8 cellular contexts compared by ENCODE assay signal in the genomic region with DNA sequence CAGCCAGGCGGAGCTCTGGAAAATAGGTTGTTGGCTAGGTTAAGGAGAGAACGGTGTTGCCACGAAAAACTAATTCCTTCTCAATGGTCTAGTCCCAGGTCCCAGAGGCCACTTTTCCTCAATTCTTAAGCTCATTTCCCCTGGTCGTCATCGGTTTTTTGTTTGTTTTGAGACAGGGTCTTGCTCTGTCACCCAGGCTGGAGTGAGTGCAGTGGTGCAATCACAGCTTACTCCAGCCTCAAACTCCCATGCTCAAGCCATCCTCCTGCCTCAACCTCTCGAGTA. TPM values are rescaled to one million over a fixed set of nuclear protein-coding genes. Genes with fewer than 3 reads are reported as not detected.
DNase-seq lines count a peak whose midpoint lies in the region; ATAC-seq and TF ChIP-seq lines count a peak whose summit lies in the region.
"Had no signal": no experiment of that assay in that cellular context is flagged by ENCODE, and none has a peak within 500 bp of the region (broad histone marks: within the 10 kb centered on the region; RNA-seq: fewer than 3 reads in every experiment).

No MANE protein-coding gene starts in this region.

- CTCF ChIA-PET in HEK293 (lab: Yijun Ruan, JAX) (interaction anchor here (0.5 to 4.5 kb wide), 11 partner anchors 22 to 399 kb away, joined by 3 to 29 read pairs (median 3); no protein-coding TSS in a partner anchor), activated B cell treated with CpG ODN at 0.5 μM for 24 hours (lab: Charles Lee) (interaction anchor here (1.0 to 2.3 kb wide), 2 partner anchors 36 to 82 kb away, joined by 4 to 6 read pairs; no protein-coding TSS in a partner anchor)

- no peaks in the 10 kb centered on the region for H3K9me3 Mint-ChIP-seq in activated B cell treated with CpG ODN at 0.5 μM for 24 hours
- H3K9me3 Mint-ChIP-seq in stimulated activated effector memory CD8-positive, alpha-beta T cell treated with anti-CD3 and anti-CD28 coated beads, Interleukin-12 subunit alpha, Interleukin-12 subunit beta, amount 100 ng/mL, for 72 hours = no peaks in the 10 kb centered on the region

- H2AFZ ChIP-seq in hepatocyte = no peak overlapping the region

- POLR2A ChIA-PET in HEK293 (lab: Yijun Ruan, JAX) (interaction anchor here (0.5 to 2.5 kb wide), 5 partner anchors 11 to 82 kb away, joined by 3 to 14 read pairs (median 5); a partner anchor contains a TSS), activated B cell treated with CpG ODN at 0.5 μM for 24 hours (lab: Charles Lee) (interaction anchor here (0.6 to 9.7 kb wide), 15 partner anchors 10 to 306 kb away, joined by 3 to 103 read pairs (median 4); no protein-coding TSS in a partner anchor)

- ATAC-seq in activated B cell treated with CpG ODN at 0.5 μM for 24 hours (ENCODE audit: low read depth) = no peak
- no peak for ATAC-seq in stimulated activated effector memory CD8-positive, alpha-beta T cell treated with anti-CD3 and anti-CD28 coated beads, Interleukin-12 subunit alpha, Interleukin-12 subunit beta, amount 100 ng/mL, for 72 hours
- no peak for ATAC-seq in HG03342 (IDR thresholded peaks at IDR 0.05; ENCODE audit: unreplicated experiment)
- no peak for ATAC-seq in HG02588 (IDR thresholded peaks at IDR 0.05; ENCODE audit: unreplicated experiment)

- peaks cover 50% of the 10 kb centered on the region for H3K36me3 Mint-ChIP-seq in activated B cell treated with CpG ODN at 0.5 μM for 24 hours (ENCODE audit: low read depth)
- H3K36me3 Mint-ChIP-seq in stimulated activated effector memory CD8-positive, alpha-beta T cell treated with anti-CD3 and anti-CD28 coated beads, Interleukin-12 subunit alpha, Interleukin-12 subunit beta, amount 100 ng/mL, for 72 hours = peaks cover 96% of the 10 kb centered on the region

- 80% methylated on average over 6 of the region's 6 CpGs for WGBS in hepatocyte (ENCODE audit: low lambda C conversion rate, missing lambda C conversion rate)

- H3K27ac Mint-ChIP-seq in activated B cell treated with CpG ODN at 0.5 μM for 24 hours = peak overlapping the region; percentile 99
- peak overlapping the region; percentile 100 for H3K27ac Mint-ChIP-seq in stimulated activated effector memory CD8-positive, alpha-beta T cell treated with anti-CD3 and anti-CD28 coated beads, Interleukin-12 subunit alpha, Interleukin-12 subunit beta, amount 100 ng/mL, for 72 hours

- DNase-seq in activated B cell treated with CpG ODN at 0.5 μM for 24 hours = no peak
- DNase-seq in hepatocyte (ENCODE audit: low spot score) = no peak
- no peak for DNase-seq in stimulated activated effector memory CD8-positive, alpha-beta T cell treated with anti-CD3 and anti-CD28 coated beads, Interleukin-12 subunit alpha, Interleukin-12 subunit beta, amount 100 ng/mL, for 72 hours (ENCODE audit: low spot score in 2 of 2)
- DNase-seq in anterior cingulate cortex (lab: John Stamatoyannopoulos, UW) = no peak
- DNase-seq: NCI-H446 treated with DMSO at 0.1 percent for 48 hours had no signal

- H3K27me3 Mint-ChIP-seq in activated B cell treated with CpG ODN at 0.5 μM for 24 hours = no peaks in the 10 kb centered on the region

- H3K27ac ChIP-seq in HEK293 (ENCODE audit: extremely low read depth, low read depth, low read length) (peak overlapping the region; percentile 95; the same call in 1 of the 2 replicates), hepatocyte (peak overlapping the region; percentile 97)

- H3K79me2 ChIP-seq in hepatocyte = peaks cover 91% of the 10 kb centered on the region

- H3K9me2 ChIP-seq in hepatocyte (replicated peaks; ENCODE audit: insufficient read depth) = no peaks in the 10 kb centered on the region

- peak overlapping the region; percentile 99 for H3K4me3 Mint-ChIP-seq in activated B cell treated with CpG ODN at 0.5 μM for 24 hours
- peak overlapping the region; percentile 98 for H3K4me3 Mint-ChIP-seq in stimulated activated effector memory CD8-positive, alpha-beta T cell treated with anti-CD3 and anti-CD28 coated beads, Interleukin-12 subunit alpha, Interleukin-12 subunit beta, amount 100 ng/mL, for 72 hours

- peaks cover 79% of the 10 kb centered on the region for H3K4me1 Mint-ChIP-seq in activated B cell treated with CpG ODN at 0.5 μM for 24 hours
- peaks cover 86% of the 10 kb centered on the region for H3K4me1 Mint-ChIP-seq in stimulated activated effector memory CD8-positive, alpha-beta T cell treated with anti-CD3 and anti-CD28 coated beads, Interleukin-12 subunit alpha, Interleukin-12 subunit beta, amount 100 ng/mL, for 72 hours

- H3K9me3 ChIP-seq in HEK293 (ENCODE audit: control insufficient read depth, insufficient read depth, low read depth, low read length) = no peaks in the 10 kb centered on the region
- H3K9me3 ChIP-seq in hepatocyte (ENCODE audit: low read depth) = no peaks in the 10 kb centered on the region

- intact Hi-C loops in activated B cell treated with CpG ODN at 0.5 μM for 24 hours (cut with micrococcal nuclease) = no loop called here

- peaks cover 47% of the 10 kb centered on the region for H4K20me1 ChIP-seq in hepatocyte (ENCODE audit: insufficient read depth, poor library complexity, severe bottlenecking)

- H3K4me2 ChIP-seq in hepatocyte = peak overlapping the region; percentile 84

- H3K4me1 ChIP-seq in HEK293 (ENCODE audit: control insufficient read depth, insufficient read depth, low read length) (peaks cover 4% of the 10 kb centered on the region; the same call in 1 of the 2 replicates), hepatocyte (ENCODE audit: insufficient read depth) (peaks cover 61% of the 10 kb centered on the region)

- H3K4me3 ChIP-seq in HEK293 (ENCODE audit: low read depth, low read length) (peak overlapping the region; percentile 84), hepatocyte (no peak overlapping the region)

- no peak for TF ChIP-seq CTCF in HEK293 (tag by site-specific recombination; IDR thresholded peaks at IDR 0.05)
- TF ChIP-seq CTCF in activated B cell treated with CpG ODN at 0.5 μM for 24 hours (IDR thresholded peaks at IDR 0.05) = no peak
- TF ChIP-seq CTCF in hepatocyte (IDR thresholded peaks at IDR 0.05; ENCODE audit: poor library complexity) = no peak

- H3K36me3 ChIP-seq in HEK293 (ENCODE audit: control insufficient read depth in 2 of 2, insufficient read depth in 1 of 2, low read length in 2 of 2) (peaks cover 4 to 51% of the 10 kb centered on the region in 2 experiments; a peak in 2 of 3 replicates), hepatocyte (replicated peaks; ENCODE audit: insufficient read depth, low read depth) (no peaks in the 10 kb centered on the region)

- no peaks in the 10 kb centered on the region for H3K27me3 ChIP-seq in hepatocyte

TF ChIP-seq in HEK293, 187 proteins besides CTCF, POLR2A, EP300 and RAD21 (continues in another document):
- TF ChIP-seq KLF7 (tag by site-specific recombination; IDR thresholded peaks at IDR 0.05; ENCODE audit: borderline replicate concordance) = no peak
- TF ChIP-seq, protein P1, sequence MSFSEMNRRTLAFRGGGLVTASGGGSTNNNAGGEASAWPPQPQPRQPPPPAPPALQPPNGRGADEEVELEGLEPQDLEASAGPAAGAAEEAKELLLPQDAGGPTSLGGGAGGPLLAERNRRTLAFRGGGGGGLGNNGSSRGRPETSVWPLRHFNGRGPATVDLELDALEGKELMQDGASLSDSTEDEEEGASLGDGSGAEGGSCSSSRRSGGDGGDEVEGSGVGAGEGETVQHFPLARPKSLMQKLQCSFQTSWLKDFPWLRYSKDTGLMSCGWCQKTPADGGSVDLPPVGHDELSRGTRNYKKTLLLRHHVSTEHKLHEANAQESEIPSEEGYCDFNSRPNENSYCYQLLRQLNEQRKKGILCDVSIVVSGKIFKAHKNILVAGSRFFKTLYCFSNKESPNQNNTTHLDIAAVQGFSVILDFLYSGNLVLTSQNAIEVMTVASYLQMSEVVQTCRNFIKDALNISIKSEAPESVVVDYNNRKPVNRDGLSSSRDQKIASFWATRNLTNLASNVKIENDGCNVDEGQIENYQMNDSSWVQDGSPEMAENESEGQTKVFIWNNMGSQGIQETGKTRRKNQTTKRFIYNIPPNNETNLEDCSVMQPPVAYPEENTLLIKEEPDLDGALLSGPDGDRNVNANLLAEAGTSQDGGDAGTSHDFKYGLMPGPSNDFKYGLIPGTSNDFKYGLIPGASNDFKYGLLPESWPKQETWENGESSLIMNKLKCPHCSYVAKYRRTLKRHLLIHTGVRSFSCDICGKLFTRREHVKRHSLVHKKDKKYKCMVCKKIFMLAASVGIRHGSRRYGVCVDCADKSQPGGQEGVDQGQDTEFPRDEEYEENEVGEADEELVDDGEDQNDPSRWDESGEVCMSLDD (tag by site-specific recombination; IDR thresholded peaks at IDR 0.05) = no peak

RNA-seq across cellular contexts. Expression of a gene that starts 1.2 kb away (rescaled TPM):
- 107 and 117 TPM in 2 replicates for total RNA-seq in activated B cell treated with CpG ODN at 0.5 μM for 24 hours
- total RNA-seq in hepatocyte = 17.9 and 21.2 TPM in 2 replicates
- 75.3 and 81.1 TPM in 2 replicates for polyA plus RNA-seq in hepatocyte

RNA-seq across cellular contexts. Expression of a gene that starts 1.7 kb away (rescaled TPM):
- total RNA-seq in activated B cell treated with CpG ODN at 0.5 μM for 24 hours (74.4 and 74.9 TPM in 2 replicates), hepatocyte (142 and 165 TPM in 2 replicates)
- polyA plus RNA-seq in hepatocyte = 190 and 207 TPM in 2 replicates

RNA-seq across cellular contexts. Expression of a gene that starts 11.3 kb away (rescaled TPM):
- total RNA-seq in activated B cell treated with CpG ODN at 0.5 μM for 24 hours = 2.8 and 4.8 TPM in 2 replicates
- 3.9 and 8.2 TPM in 2 replicates for total RNA-seq in hepatocyte
- polyA plus RNA-seq in hepatocyte = 20.9 and 22.3 TPM in 2 replicates

RNA-seq across cellular contexts. Expression of a gene that starts 18.4 kb away (rescaled TPM):
- 0.31 and 0.54 TPM in 2 replicates for total RNA-seq in activated B cell treated with CpG ODN at 0.5 μM for 24 hours
- 0.30 TPM in 1 of 2 replicates, not detected in the other for total RNA-seq in hepatocyte
- 0.91 and 0.93 TPM in 2 replicates for polyA plus RNA-seq in hepatocyte

RNA-seq across cellular contexts. Expression of a gene that starts 44.2 kb away (rescaled TPM):
- total RNA-seq in activated B cell treated with CpG ODN at 0.5 μM for 24 hours (0.09 TPM in 1 of 2 replicates, not detected in the other), hepatocyte (not detected in 2 replicates)
- polyA plus RNA-seq in hepatocyte = 0.15 and 0.57 TPM in 2 replicates
